1 cellular context compared by ENCODE assay signal in genomic region chr19:35211545-35212230, GRCh38.
TF ChIP-seq lines count a peak whose summit lies in the region.

No MANE protein-coding gene starts in this region.

TF ChIP-seq in WTC11, 78 proteins besides CTCF, POLR2A, EP300 and RAD21 (continued from another document):
- no peak for TF ChIP-seq ZNF425 (CRISPR knock-in tag; conservative IDR thresholded peaks at IDR 0.05)
- no peak for TF ChIP-seq CREB1 (CRISPR knock-in tag; IDR thresholded peaks at IDR 0.05)
- TF ChIP-seq E2F1 (CRISPR knock-in tag; IDR thresholded peaks at IDR 0.05): no peak
- TF ChIP-seq TCF7 (CRISPR knock-in tag; IDR thresholded peaks at IDR 0.05; ENCODE audit: low read depth): no peak
- TF ChIP-seq EMX1 (CRISPR knock-in tag; IDR thresholded peaks at IDR 0.05): no peak
- no peak for TF ChIP-seq STAT6 (CRISPR knock-in tag; conservative IDR thresholded peaks at IDR 0.05; ENCODE audit: low read depth)
